Comparison of ENCODE assay signal across 16 cellular contexts in the genomic region with DNA sequence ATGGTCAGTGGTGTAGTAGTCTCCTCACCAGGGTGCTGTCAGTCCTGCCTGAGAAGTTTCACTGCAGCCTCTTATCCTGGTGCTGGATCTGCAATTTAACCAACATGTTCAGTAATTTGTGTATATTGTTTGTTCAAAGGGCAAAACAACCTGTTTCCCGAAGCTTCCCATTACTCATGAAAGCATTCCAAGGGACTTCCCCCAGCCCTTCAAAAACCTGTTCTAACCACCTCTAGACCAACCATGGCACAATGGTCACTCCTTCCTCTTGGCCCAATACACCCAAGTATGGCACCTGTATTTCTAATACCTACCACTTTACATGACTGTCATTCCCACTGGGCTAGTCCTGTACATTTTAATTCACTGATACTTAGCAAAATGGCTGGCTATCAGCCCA. TPM values are rescaled to one million over a fixed set of nuclear protein-coding genes. Genes with fewer than 3 reads are reported as not detected.
A peak's percentile ranks its signal among the peaks of the same experiment; 100 is the strongest.
DNase-seq lines count a peak whose midpoint lies in the region; ATAC-seq and TF ChIP-seq lines count a peak whose summit lies in the region.
"Had no signal": no experiment of that assay in that cellular context is flagged by ENCODE, and none has a peak within 500 bp of the region (broad histone marks: within the 10 kb centered on the region; RNA-seq: fewer than 3 reads in every experiment).

No MANE protein-coding gene starts in this region.

- H2AFZ ChIP-seq in PC-3 (ENCODE audit: low read length), result no peak overlapping the region

- H3F3A ChIP-seq in PC-3 (ENCODE audit: low read length, unreplicated experiment), result no peaks in the 10 kb centered on the region

- H3K9me3 ChIP-seq in breast epithelium (no peaks in the 10 kb centered on the region), PC-3 (ENCODE audit: low read length) (no peaks in the 10 kb centered on the region)

- BruUV-seq in PC-3 (replicated peaks; lab: Mats Ljungman, UMichigan), result no TSS peak

- no peaks in the 10 kb centered on the region for H3K9me2 ChIP-seq in PC-3 (replicated peaks; ENCODE audit: low read length)

- POLR2A ChIA-PET in PC-3 (lab: Charles Lee; ENCODE audit: unreplicated experiment), result interaction anchor here (0.7 kb wide), 1 partner anchor 96 kb away, joined by 3 read pairs; no protein-coding TSS in a partner anchor

- no peak overlapping the region for H3K4me3 ChIP-seq in breast epithelium
- H3K4me3 ChIP-seq in PC-3 (ENCODE audit: low read length), result no peak overlapping the region
- H3K4me3 ChIP-seq: BLaER1 treated with 17β-estradiol and CSF1 and Interleukin-3, amounts not matched to agents 10 nM and 100 nM; K562 had no signal

- no peak overlapping the region for H3K27ac ChIP-seq in breast epithelium
- H3K27ac ChIP-seq in PC-3 (ENCODE audit: low read length), result no peak overlapping the region
- H3K27ac ChIP-seq in epithelial cell of prostate, result peak overlapping the region; percentile 66
- H3K27ac ChIP-seq: BLaER1 treated with 17β-estradiol and CSF1 and Interleukin-3, amounts not matched to agents 10 nM and 100 nM; HL-60 had no signal

- no peak for TF ChIP-seq POLR2A in breast epithelium (IDR thresholded peaks at IDR 0.05)

- in situ Hi-C loops in T47D (cut with HindIII; ENCODE audit: low pct_unique_long_range_greater_than_20kb, low sequenced_read_pairs), result no loop called here

- no peak overlapping the region for H3K4me2 ChIP-seq in PC-3 (ENCODE audit: low read length)

- H3K27me3 ChIP-seq in breast epithelium (no peaks in the 10 kb centered on the region), PC-3 (ENCODE audit: low read length) (no peaks in the 10 kb centered on the region)
- H3K27me3 ChIP-seq: BLaER1 treated with 17β-estradiol and CSF1 and Interleukin-3, amounts not matched to agents 10 nM and 100 nM had no signal

- H3K36me3 ChIP-seq in breast epithelium, result no peaks in the 10 kb centered on the region
- H3K36me3 ChIP-seq in PC-3 (ENCODE audit: low read depth, low read length), result peaks cover 26% of the 10 kb centered on the region; the same call in 1 of the 2 replicates

- ATAC-seq in PC-3 (peak; percentile 23; the same call in 1 of the 2 replicates), HG03520 (IDR thresholded peaks at IDR 0.05; ENCODE audit: unreplicated experiment) (no peak), HG03045 (IDR thresholded peaks at IDR 0.05; ENCODE audit: unreplicated experiment) (no peak)
- ATAC-seq: K562 had no signal

- TF ChIP-seq CTCF in breast epithelium (IDR thresholded peaks at IDR 0.05), result no peak
- no peak for TF ChIP-seq CTCF in PC-3 (conservative IDR thresholded peaks at IDR 0.05; ENCODE audit: low read depth, low read length)

- H4K20me1 ChIP-seq in PC-3 (ENCODE audit: low read length), result no peaks in the 10 kb centered on the region

- DNase-seq in T47D (ENCODE audit: low read depth in 1 of 2, low spot score in 1 of 2), result peak; percentile 31 to 87
- DNase-seq in breast epithelium (ENCODE audit: low spot score in 2 of 2), result no peak
- peak; percentile 26 for DNase-seq in PC-3
- DNase-seq in epithelial cell of prostate (ENCODE audit: low read depth, low spot score), result peak; percentile 36
- peak; percentile 38 for DNase-seq in renal cortical epithelial cell (ENCODE audit: low read depth)
- no peak for DNase-seq in NCI-H2227 treated with DMSO at 0.1 percent for 48 hours (lab: John Stamatoyannopoulos, UW)
- DNase-seq: ACHN; CD4-positive, alpha-beta T cell; DND-41; GDM1; HCEC 1CT had no signal

- intact Hi-C loops in breast epithelium (cut with DNase I; ENCODE audit: low total_unique reads), result loop anchor here (10.0 kb wide), 1 partner anchor 821 kb away; no protein-coding TSS in a partner anchor
- intact Hi-C loops in PC-3 (cut with micrococcal nuclease), result no loop called here

- CTCF ChIA-PET in PC-3 (lab: Charles Lee), result no interaction called here

- peaks cover 9% of the 10 kb centered on the region for H3K79me2 ChIP-seq in PC-3 (ENCODE audit: low read length)

- H3K4me1 ChIP-seq in breast epithelium (no peaks in the 10 kb centered on the region), PC-3 (ENCODE audit: insufficient read depth, low read length) (no peaks in the 10 kb centered on the region)

- no peak overlapping the region for H3K9ac ChIP-seq in PC-3 (ENCODE audit: low read length)
- H3K9ac ChIP-seq: BLaER1 treated with 17β-estradiol and CSF1 and Interleukin-3, amounts not matched to agents 10 nM and 100 nM had no signal

RNA-seq across cellular contexts. Expression of a gene that starts 12.1 kb away (rescaled TPM):
- total RNA-seq in breast epithelium, result 10 to 100 TPM; 22.0 to 39.3 (median 30.9) TPM
- 76.3 and 99.1 TPM in 2 replicates for total RNA-seq in PC-3 (2014; rRNA removed)
- total RNA-seq in renal cortical epithelial cell, result 82.7 and 105 TPM in 2 replicates

Comparison
In these comparisons a context has a peak if more than half of its experiments do, and no peak if none do; other contexts are left out.
1. DNase-seq: peak in T47D (2 of 2), PC-3 (single experiment), epithelial cell of prostate (single experiment) and renal cortical epithelial cell (single experiment); none in breast epithelium (0 of 2) and NCI-H2227 treated with DMSO at 0.1 percent for 48 hours (single experiment).